29 cellular contexts compared by ENCODE assay signal in the genomic region with DNA sequence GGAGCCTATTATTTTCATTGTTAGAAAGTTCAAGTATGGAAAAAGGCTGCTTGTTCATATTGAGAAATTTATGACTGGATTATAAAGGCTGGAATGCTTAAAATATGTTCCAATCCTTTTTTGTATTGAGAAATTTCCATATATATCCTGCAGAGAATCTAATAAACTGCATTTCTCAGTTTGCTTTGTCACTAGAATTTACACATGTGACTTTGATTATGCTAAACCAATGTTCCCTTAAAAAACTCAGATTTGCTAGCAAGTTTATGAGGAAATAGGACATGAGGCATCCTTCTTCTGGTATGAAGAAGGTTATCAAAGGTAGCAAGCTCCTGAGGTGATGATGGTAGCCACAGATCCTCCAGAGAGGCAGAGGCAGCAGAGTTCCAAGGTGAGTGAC.
"Had no signal": no experiment of that assay in that cellular context is flagged by ENCODE, and none has a peak within 500 bp of the region (broad histone marks: within the 10 kb centered on the region; RNA-seq: fewer than 3 reads in every experiment).

No MANE protein-coding gene starts in this region.

- H3K4me1 Mint-ChIP-seq: activated B cell treated with CpG ODN at 0.5 μM for 24 hours; activated naive CD4-positive, alpha-beta T cell treated with anti-CD3 and anti-CD28 coated beads, Interleukin-2, amount 50 U/mL, for 24 hours; endodermal cell; T-helper 17 cell had no signal

- H3K27ac Mint-ChIP-seq: activated B cell treated with CpG ODN at 0.5 μM for 24 hours; activated CD8-positive, alpha-beta T cell treated with anti-CD3 and anti-CD28 coated beads for 36 hours; activated naive CD4-positive, alpha-beta T cell treated with anti-CD3 and anti-CD28 coated beads for 36 hours; activated naive CD4-positive, alpha-beta T cell treated with anti-CD3 and anti-CD28 coated beads, Interleukin-2, amount 50 U/mL, for 24 hours; activated naive CD8-positive, alpha-beta T cell treated with anti-CD3 and anti-CD28 coated beads for 36 hours; activated T-helper 2 cell treated with anti-CD3 and anti-CD28 coated beads, Interferon-gamma antibody, Interleukin-2, Interleukin-4, amounts not matched to agents 10 μg/mL and 5 μg/mL and 100 μg/mL, durations not matched to agents 14 hours and 24 hours and 36 hours; dendritic cell treated with granulocyte-macrophage colony-stimulating factor and Interleukin-4, amounts not matched to agents 40 ng/mL and 50 ng/mL, for 4 days; endodermal cell; T-cell; T-helper 17 cell; T-helper 2 cell treated with Interferon-gamma antibody and Interleukin-4, amounts not matched to agents 5 μg/mL and 100 μg/mL, for 36 hours had no signal

- H3K36me3 ChIP-seq: brain microvascular endothelial cell, WERI-Rb-1 had no signal

- H3K27me3 ChIP-seq: brain microvascular endothelial cell, dorsolateral prefrontal cortex had no signal

- H3K4me3 Mint-ChIP-seq: activated B cell treated with CpG ODN at 0.5 μM for 24 hours; activated CD8-positive, alpha-beta T cell treated with anti-CD3 and anti-CD28 coated beads for 36 hours; activated naive CD4-positive, alpha-beta T cell treated with anti-CD3 and anti-CD28 coated beads for 36 hours; activated naive CD4-positive, alpha-beta T cell treated with anti-CD3 and anti-CD28 coated beads, Interleukin-2, amount 50 U/mL, for 24 hours; activated naive CD8-positive, alpha-beta T cell treated with anti-CD3 and anti-CD28 coated beads for 36 hours; activated T-cell treated with anti-CD3 and anti-CD28 coated beads, Interleukin-2, amount 50 U/mL, for 4 hours; central memory CD8-positive, alpha-beta T cell; dendritic cell treated with granulocyte-macrophage colony-stimulating factor and Interleukin-4, amounts not matched to agents 40 ng/mL and 50 ng/mL, for 4 days; endodermal cell; T-cell; T-helper 17 cell; T-helper 2 cell treated with Interferon-gamma antibody and Interleukin-4, amounts not matched to agents 5 μg/mL and 100 μg/mL, for 36 hours had no signal

- H3K36me3 Mint-ChIP-seq: activated naive CD4-positive, alpha-beta T cell treated with anti-CD3 and anti-CD28 coated beads, Interleukin-2, amount 50 U/mL, for 24 hours; activated naive CD8-positive, alpha-beta T cell treated with anti-CD3 and anti-CD28 coated beads for 36 hours; T-cell had no signal

- ATAC-seq: activated CD4-positive, CD25-positive, alpha-beta regulatory T cell treated with anti-CD3 and anti-CD28 coated beads, Interleukin-2, amount 50 U/mL, for 24 hours; activated CD8-positive, alpha-beta T cell treated with anti-CD3 and anti-CD28 coated beads for 36 hours; activated T-cell treated with anti-CD3 and anti-CD28 coated beads, Interleukin-2, amount 50 U/mL, for 4 hours; esophagus mucosa; T-cell; T-helper 17 cell had no signal

- H3K27me3 Mint-ChIP-seq: activated B cell treated with CpG ODN at 0.5 μM for 24 hours; activated naive CD8-positive, alpha-beta T cell treated with anti-CD3 and anti-CD28 coated beads for 36 hours; central memory CD8-positive, alpha-beta T cell; dendritic cell treated with granulocyte-macrophage colony-stimulating factor and Interleukin-4, amounts not matched to agents 40 ng/mL and 50 ng/mL, for 4 days had no signal

- H3K27ac ChIP-seq: brain microvascular endothelial cell, coronary artery, dorsolateral prefrontal cortex, WERI-Rb-1 had no signal

- DNase-seq: activated B cell treated with CpG ODN at 0.5 μM for 24 hours; activated CD4-positive, alpha-beta T cell treated with anti-CD3 and anti-CD28 coated beads for 48 hours; activated CD4-positive, alpha-beta T cell treated with anti-CD3 and anti-CD28 coated beads, Interleukin-2, amount 50 U/mL, for 1 hour; activated CD4-positive, alpha-beta T cell treated with anti-CD3 and anti-CD28 coated beads, Interleukin-2, amount 50 U/mL, for 48 hours; activated CD8-positive, alpha-beta memory T cell treated with anti-CD3 and anti-CD28 coated beads for 24 hours; activated CD8-positive, alpha-beta T cell treated with anti-CD3 and anti-CD28 coated beads for 36 hours; activated effector memory CD4-positive, alpha-beta T cell treated with anti-CD3 and anti-CD28 coated beads, Interleukin-2, amount 50 U/mL, for 16 hours; activated naive CD4-positive, alpha-beta T cell treated with anti-CD3 and anti-CD28 coated beads for 36 hours; activated naive CD8-positive, alpha-beta T cell treated with anti-CD3 and anti-CD28 coated beads for 36 hours; activated T-cell treated with anti-CD3 and anti-CD28 coated beads, Interleukin-2, amount 50 U/mL, for 4 hours; amniotic stem cell; anterior cingulate cortex; brain microvascular endothelial cell; dorsolateral prefrontal cortex; effector memory CD4-positive, alpha-beta T cell; endodermal cell; head of caudate nucleus; T-cell; T-helper 17 cell; T1000; WERI-Rb-1 had no signal

- H3K9me3 Mint-ChIP-seq: activated B cell treated with CpG ODN at 0.5 μM for 24 hours; activated CD8-positive, alpha-beta T cell treated with anti-CD3 and anti-CD28 coated beads for 36 hours; activated naive CD4-positive, alpha-beta T cell treated with anti-CD3 and anti-CD28 coated beads for 36 hours; activated naive CD4-positive, alpha-beta T cell treated with anti-CD3 and anti-CD28 coated beads, Interleukin-2, amount 50 U/mL, for 24 hours; activated naive CD8-positive, alpha-beta T cell treated with anti-CD3 and anti-CD28 coated beads for 36 hours; activated T-cell treated with anti-CD3 and anti-CD28 coated beads, Interleukin-2, amount 50 U/mL, for 4 hours; activated T-helper 2 cell treated with anti-CD3 and anti-CD28 coated beads, Interferon-gamma antibody, Interleukin-2, Interleukin-4, amounts not matched to agents 10 μg/mL and 5 μg/mL and 100 μg/mL, durations not matched to agents 14 hours and 24 hours and 36 hours; central memory CD8-positive, alpha-beta T cell; dendritic cell treated with granulocyte-macrophage colony-stimulating factor and Interleukin-4, amounts not matched to agents 40 ng/mL and 50 ng/mL, for 4 days; endodermal cell; T-cell; T-helper 2 cell treated with Interferon-gamma antibody and Interleukin-4, amounts not matched to agents 5 μg/mL and 100 μg/mL, for 36 hours had no signal

- H3K4me3 ChIP-seq: coronary artery, dorsolateral prefrontal cortex had no signal
